In genomic region chr1:218171302-218171893, GRCh38 we compare ENCODE assay signal across 8 cellular contexts.
DNase-seq lines count a peak whose midpoint lies in the region; ATAC-seq lines count a peak whose summit lies in the region.

No MANE protein-coding gene starts in this region.

- H3K9me3 Mint-ChIP-seq in activated CD4-positive, alpha-beta T cell treated with anti-CD3 and anti-CD28 coated beads, Interleukin-2, amount 10 ng/mL, durations not matched to agents 7 days and 5 days, result no peaks in the 10 kb centered on the region

- H3K36me3 Mint-ChIP-seq in activated CD4-positive, alpha-beta T cell treated with anti-CD3 and anti-CD28 coated beads, Interleukin-2, amount 10 ng/mL, durations not matched to agents 7 days and 5 days (ENCODE audit: low read depth), result no peaks in the 10 kb centered on the region

- no peak overlapping the region for H3K4me3 Mint-ChIP-seq in activated CD4-positive, alpha-beta T cell treated with anti-CD3 and anti-CD28 coated beads, Interleukin-2, amount 10 ng/mL, durations not matched to agents 7 days and 5 days

- ATAC-seq in HG02759 (IDR thresholded peaks at IDR 0.05; ENCODE audit: unreplicated experiment) (peak; percentile 59), HG03342 (IDR thresholded peaks at IDR 0.05; ENCODE audit: unreplicated experiment) (no peak), HG02610 (IDR thresholded peaks at IDR 0.05; ENCODE audit: unreplicated experiment) (no peak)

- no peaks in the 10 kb centered on the region for H3K4me1 Mint-ChIP-seq in activated CD4-positive, alpha-beta T cell treated with anti-CD3 and anti-CD28 coated beads, Interleukin-2, amount 10 ng/mL, durations not matched to agents 7 days and 5 days

- CTCF ChIA-PET in activated CD4-positive, alpha-beta T cell treated with anti-CD3 and anti-CD28 coated beads, Interleukin-2, amount 10 ng/mL, durations not matched to agents 7 days and 5 days (lab: Charles Lee), result no interaction called here

- H3K27me3 Mint-ChIP-seq in activated CD4-positive, alpha-beta T cell treated with anti-CD3 and anti-CD28 coated beads, Interleukin-2, amount 10 ng/mL, durations not matched to agents 7 days and 5 days, result peaks cover 19% of the 10 kb centered on the region

- DNase-seq in EH (ENCODE audit: low read depth) (peak; percentile 56), NCI-H774 (lab: John Stamatoyannopoulos, UW) (peak; percentile 73), dermis blood vessel endothelial cell (peak; percentile 59), non-pigmented ciliary epithelial cell (ENCODE audit: low read depth) (peak; percentile 2)
- DNase-seq in activated CD4-positive, alpha-beta T cell treated with anti-CD3 and anti-CD28 coated beads, Interleukin-2, amount 10 ng/mL, durations not matched to agents 7 days and 5 days, result no peak

- no peak overlapping the region for H3K27ac Mint-ChIP-seq in activated CD4-positive, alpha-beta T cell treated with anti-CD3 and anti-CD28 coated beads, Interleukin-2, amount 10 ng/mL, durations not matched to agents 7 days and 5 days

- POLR2A ChIA-PET in activated CD4-positive, alpha-beta T cell treated with anti-CD3 and anti-CD28 coated beads, Interleukin-2, amount 10 ng/mL, durations not matched to agents 7 days and 5 days (lab: Charles Lee), result no interaction called here
